Comparison of ENCODE assay signal across 11 cellular contexts in the genomic region with DNA sequence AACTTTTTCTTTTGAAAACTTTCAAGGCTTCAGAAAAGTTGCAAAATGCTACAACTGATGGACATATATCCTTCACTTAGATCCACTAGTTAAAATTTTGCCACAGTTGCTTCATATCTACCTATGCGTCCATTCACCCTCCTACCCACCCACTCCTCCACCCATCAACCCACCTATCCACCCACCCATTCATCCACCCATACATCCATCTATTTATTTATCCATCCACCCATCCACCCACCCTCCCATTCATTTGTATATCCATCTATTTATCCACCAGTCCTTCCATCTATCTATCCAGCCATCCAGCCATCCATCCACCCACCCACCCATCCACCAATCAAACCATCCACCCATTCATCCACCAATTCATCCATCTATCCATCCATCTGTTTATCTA. TPM values are rescaled to one million over a fixed set of nuclear protein-coding genes. Genes with fewer than 3 reads are reported as not detected.
"Had no signal": no experiment of that assay in that cellular context is flagged by ENCODE, and none has a peak within 500 bp of the region (broad histone marks: within the 10 kb centered on the region; RNA-seq: fewer than 3 reads in every experiment).

No MANE protein-coding gene starts in this region.

- H3K36me3 ChIP-seq: HAP-1 had no signal

- H3K9me3 ChIP-seq: HAP-1 had no signal

- ATAC-seq: GM23338, HCT116 had no signal

- DNase-seq: GM23248, GOT3, H7, H9, HCEC 1CT, HFFc6 had no signal

- H3K27ac ChIP-seq: GM23248 had no signal

- H3K9ac ChIP-seq: GM23248 had no signal

- H3K4me2 ChIP-seq: GM23338 had no signal

- H2AFZ ChIP-seq: GM23248, GM23338 had no signal

- FAIRE-seq: H54 had no signal

- H3K4me1 ChIP-seq: HAP-1 had no signal

- H3K4me3 ChIP-seq: GM23248, GM23338, HAP-1 had no signal

RNA-seq across cellular contexts. Expression of gene BPIFB4, which starts 13.6 kb away (rescaled TPM):
- total RNA-seq: GM23248, GM23338, H4, H7, H9, HFFc6 had no signal
- polyA plus RNA-seq: GM23248, GM23338 had no signal

RNA-seq across cellular contexts. Expression of gene BPIFB3, which starts 39.4 kb away (rescaled TPM):
- total RNA-seq: GM23248, GM23338, H4, H7, H9, HFFc6 had no signal
- polyA plus RNA-seq: GM23248, GM23338 had no signal
